Comparison of ENCODE assay signal across 1 cellular context in genomic region chr7:27157717-27158431, GRCh38.
TF ChIP-seq lines count a peak whose summit lies in the region.

No MANE protein-coding gene starts in this region.

TF ChIP-seq in HepG2, 621 proteins besides CTCF, POLR2A, EP300 and RAD21:
- TF ChIP-seq ZNF749 (CRISPR knock-in tag; IDR thresholded peaks at IDR 0.05; ENCODE audit: borderline replicate concordance) (no peak), ZNF569 (CRISPR knock-in tag; IDR thresholded peaks at IDR 0.05; ENCODE audit: borderline replicate concordance) (no peak), ZHX2 (IDR thresholded peaks at IDR 0.05; ENCODE audit: low read depth) (no peak), ZHX2 (CRISPR knock-in tag; IDR thresholded peaks at IDR 0.05; ENCODE audit: borderline replicate concordance) (no peak)
